ENCODE assay signal across 21 cellular contexts in the genomic region with DNA sequence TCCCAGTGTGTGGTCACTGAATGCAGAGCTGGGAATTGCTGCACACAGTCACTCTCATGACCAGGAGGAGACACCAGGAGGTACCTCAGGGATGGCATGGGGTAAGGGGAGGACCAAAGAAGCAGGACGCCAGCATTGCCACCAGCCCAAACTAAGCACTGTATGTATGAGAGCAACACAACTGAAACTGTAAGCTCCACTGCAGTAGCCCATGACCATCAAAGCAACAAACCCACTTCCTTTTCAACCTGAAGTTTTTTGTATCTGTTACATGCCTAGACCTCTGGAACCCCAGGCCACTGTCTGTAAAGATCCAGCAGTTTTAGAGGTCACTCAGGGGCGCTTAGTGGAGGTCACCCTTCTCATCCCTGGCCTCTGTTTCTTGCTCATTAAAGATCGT.
DNase-seq lines count a peak whose midpoint lies in the region; ATAC-seq, FAIRE-seq and TF ChIP-seq lines count a peak whose summit lies in the region.
"Had no signal": no experiment of that assay in that cellular context is flagged by ENCODE, and none has a peak within 500 bp of the region (broad histone marks: within the 10 kb centered on the region; RNA-seq: fewer than 3 reads in every experiment).

No MANE protein-coding gene starts in this region.

- no peaks in the 10 kb centered on the region for H3K36me3 Mint-ChIP-seq in effector memory CD8-positive, alpha-beta T cell (ENCODE audit: insufficient read depth)
- H3K36me3 Mint-ChIP-seq: activated naive CD4-positive, alpha-beta T cell treated with anti-CD3 and anti-CD28 coated beads, Interleukin-2, amount 50 U/mL, for 24 hours; CD14-positive monocyte had no signal

- H3K4me1 Mint-ChIP-seq in effector memory CD8-positive, alpha-beta T cell (ENCODE audit: low read depth in 2 of 2): no peaks in the 10 kb centered on the region
- H3K4me1 Mint-ChIP-seq: activated naive CD4-positive, alpha-beta T cell treated with anti-CD3 and anti-CD28 coated beads, Interleukin-2, amount 50 U/mL, for 24 hours; CD14-positive monocyte had no signal

- no peaks in the 10 kb centered on the region for H3K27me3 ChIP-seq in GM12878 (replicated peaks in 1 of 2; ENCODE audit: control insufficient read depth in 2 of 2, insufficient read depth in 2 of 2, low read length in 1 of 2)

- SMC1A ChIA-PET in GM12878 (lab: Charles Lee; ENCODE audit: uncharacterized antibody, unreplicated experiment): no interaction called here

- FAIRE-seq in GM12878 (lab: Jason Lieb, UNC): peak; percentile 75

- H3K9me3 Mint-ChIP-seq in effector memory CD8-positive, alpha-beta T cell: no peaks in the 10 kb centered on the region
- H3K9me3 Mint-ChIP-seq: activated naive CD4-positive, alpha-beta T cell treated with anti-CD3 and anti-CD28 coated beads, Interleukin-2, amount 50 U/mL, for 24 hours; activated T-cell treated with anti-CD3 and anti-CD28 coated beads, Interleukin-2, amount 50 U/mL, for 72 hours had no signal

- H3K4me1 ChIP-seq in GM12878 (ENCODE audit: control insufficient read depth, insufficient read depth, low read length): peaks cover 7% of the 10 kb centered on the region; the same call in 1 of the 2 replicates
- H3K4me1 ChIP-seq: heart right ventricle had no signal

- no peaks in the 10 kb centered on the region for H3K79me2 ChIP-seq in GM12878 (ENCODE audit: control insufficient read depth, insufficient read depth, low read length)

- in situ Hi-C loops in GM12878 (cut with MboI): no loop called here

- no peak overlapping the region for H2AFZ ChIP-seq in GM12878 (ENCODE audit: control insufficient read depth, low read depth, low read length)

- H3K4me3 ChIP-seq in GM12865 (ENCODE audit: low read depth, low read length): no peak overlapping the region
- no peak overlapping the region for H3K4me3 ChIP-seq in GM12878
- H3K4me3 ChIP-seq: heart right ventricle had no signal

- DNase-seq in GM12865 (ENCODE audit: low read depth) (peak; percentile 72), GM12878 (ENCODE audit: low read depth, low spot score) (peak; percentile 21), T1000 (lab: John Stamatoyannopoulos, UW) (no peak), CD1c-positive myeloid dendritic cell (ENCODE audit: extremely low spot score) (no peak)
- no peak for DNase-seq in effector memory CD8-positive, alpha-beta T cell
- DNase-seq: activated CD4-positive, alpha-beta T cell treated with anti-CD3 and anti-CD28 coated beads for 4 hours; activated T-cell treated with anti-CD3 and anti-CD28 coated beads, Interleukin-2, amount 50 U/mL, for 72 hours; heart right ventricle; Karpas-422; mesendoderm; NCI-H1048; NCI-H187 treated with DMSO at 0.1 percent for 48 hours; NCI-H345; SIG-M5; substantia nigra; T-helper 1 cell had no signal

- no peak overlapping the region for H3K9ac ChIP-seq in GM12878 (ENCODE audit: control insufficient read depth, insufficient read depth, low read length)

- no TSS peak for BruUV-seq in GM12878 (replicated peaks; lab: Mats Ljungman, UMichigan)

- 0 out of 2 replicates have a peak overlapping the region, but pooled peaks have one; percentile 45 for H3K4me2 ChIP-seq in GM12878 (ENCODE audit: control insufficient read depth, insufficient read depth)

- ATAC-seq in GM19372 (IDR thresholded peaks at IDR 0.05; ENCODE audit: low read depth, unreplicated experiment) (peak; percentile 56), HG02852 (IDR thresholded peaks at IDR 0.05; ENCODE audit: unreplicated experiment) (peak; percentile 76), GM12878 (peak; percentile 89)
- no peak for ATAC-seq in effector memory CD8-positive, alpha-beta T cell (replicated peaks)
- ATAC-seq: activated T-cell treated with anti-CD3 and anti-CD28 coated beads, Interleukin-2, amount 50 U/mL, for 72 hours; heart right ventricle had no signal

- no peaks in the 10 kb centered on the region for H4K20me1 ChIP-seq in GM12878 (ENCODE audit: control insufficient read depth, insufficient read depth)

- RAD21 ChIA-PET in GM12878 (lab: Charles Lee; ENCODE audit: unreplicated experiment): no interaction called here

- TF ChIP-seq CTCF in GM12865 (IDR thresholded peaks at IDR 0.05; ENCODE audit: insufficient read depth, low read depth, low read length, missing control alignments) (no peak), GM12878 (IDR thresholded peaks at IDR 0.05 in 2 of 3, conservative IDR thresholded peaks at IDR 0.05 in 1 of 3; ENCODE audit: control insufficient read depth in 2 of 3, extremely low read depth in 1 of 3, insufficient read depth in 1 of 3, low read depth in 3 of 3, low read length in 3 of 3) (no peak)

- H3K9me3 ChIP-seq in GM12878 (replicated peaks; ENCODE audit: control insufficient read depth, insufficient read depth, low read length): no peaks in the 10 kb centered on the region

- H3K27ac ChIP-seq in GM12878 (ENCODE audit: control insufficient read depth, insufficient read depth): no peak overlapping the region
- H3K27ac ChIP-seq: epithelial cell of prostate, heart right ventricle had no signal

- no peak for TF ChIP-seq POLR2A in GM12878 (IDR thresholded peaks at IDR 0.05; ENCODE audit: low read depth, low read length)

- POLR2A ChIA-PET in GM12878 (lab: Charles Lee): no interaction called here

- H3K4me3 Mint-ChIP-seq in effector memory CD8-positive, alpha-beta T cell: no peak overlapping the region
- H3K4me3 Mint-ChIP-seq: activated naive CD4-positive, alpha-beta T cell treated with anti-CD3 and anti-CD28 coated beads, Interleukin-2, amount 50 U/mL, for 24 hours; activated T-cell treated with anti-CD3 and anti-CD28 coated beads, Interleukin-2, amount 50 U/mL, for 72 hours; CD14-positive monocyte had no signal

- intact Hi-C loops in GM12878 (cut with micrococcal nuclease; ENCODE audit: unreplicated experiment): no loop called here

- no peak for TF ChIP-seq RAD21 in GM12878 (IDR thresholded peaks at IDR 0.05; ENCODE audit: insufficient read depth, low read depth, low read length)

- WGBS in GM12878 (ENCODE audit: insufficient coverage, insufficient replicate concordance, low lambda C conversion rate, missing lambda C conversion rate): 15% methylated on average over 3 of the region's 3 CpGs

- H3K27ac Mint-ChIP-seq in effector memory CD8-positive, alpha-beta T cell: no peak overlapping the region
- H3K27ac Mint-ChIP-seq: activated naive CD4-positive, alpha-beta T cell treated with anti-CD3 and anti-CD28 coated beads, Interleukin-2, amount 50 U/mL, for 24 hours; activated T-cell treated with anti-CD3 and anti-CD28 coated beads, Interleukin-2, amount 50 U/mL, for 72 hours; CD14-positive monocyte had no signal

- H3K27me3 Mint-ChIP-seq in effector memory CD8-positive, alpha-beta T cell: peaks cover 17 to 43% of the 10 kb centered on the region in 2 donors

- CTCF ChIA-PET in GM12878 (lab: Yijun Ruan, JAX): interaction anchor here (1.1 kb wide), 1 partner anchor 132 kb away, joined by 3 read pairs; no protein-coding TSS in a partner anchor

- H3K36me3 ChIP-seq in GM12878 (ENCODE audit: control insufficient read depth in 2 of 2, insufficient read depth in 2 of 2, low read length in 1 of 2): no peaks in the 10 kb centered on the region
- H3K36me3 ChIP-seq: heart right ventricle had no signal

- no peak for TF ChIP-seq EP300 in GM12878 (IDR thresholded peaks at IDR 0.05; ENCODE audit: borderline replicate concordance in 1 of 2, control insufficient read depth in 1 of 2, low read depth in 2 of 2, low read length in 2 of 2)

TF ChIP-seq in GM12878, 131 proteins besides CTCF, POLR2A, EP300 and RAD21:
- TF ChIP-seq RUNX3 (IDR thresholded peaks at IDR 0.05; ENCODE audit: low read length) (peak; percentile 48; the same call in 1 of the 2 replicates), ETV6 (conservative IDR thresholded peaks at IDR 0.05 in 1 of 2, IDR thresholded peaks at IDR 0.05 in 1 of 2; ENCODE audit: borderline replicate concordance in 1 of 2, low read depth in 1 of 2) (no peak), PAX5 (IDR thresholded peaks at IDR 0.05; ENCODE audit: borderline replicate concordance, low read depth, low read length) (no peak), SPI1 (IDR thresholded peaks at IDR 0.05; ENCODE audit: borderline replicate concordance, insufficient read depth, low read depth, low read length) (peak; percentile 43; the same call in 1 of the 2 replicates), JUNB (IDR thresholded peaks at IDR 0.05) (no peak), BCL11A (IDR thresholded peaks at IDR 0.05; ENCODE audit: low read depth, low read length) (no peak), NFYA (IDR thresholded peaks at IDR 0.05; ENCODE audit: borderline replicate concordance, low read depth, low read length) (no peak)
- TF ChIP-seq, protein P1, sequence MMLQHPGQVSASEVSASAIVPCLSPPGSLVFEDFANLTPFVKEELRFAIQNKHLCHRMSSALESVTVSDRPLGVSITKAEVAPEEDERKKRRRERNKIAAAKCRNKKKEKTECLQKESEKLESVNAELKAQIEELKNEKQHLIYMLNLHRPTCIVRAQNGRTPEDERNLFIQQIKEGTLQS (IDR thresholded peaks at IDR 0.05; ENCODE audit: borderline replicate concordance, extremely low read depth, low read depth, low read length): no peak
- TF ChIP-seq, protein P2, sequence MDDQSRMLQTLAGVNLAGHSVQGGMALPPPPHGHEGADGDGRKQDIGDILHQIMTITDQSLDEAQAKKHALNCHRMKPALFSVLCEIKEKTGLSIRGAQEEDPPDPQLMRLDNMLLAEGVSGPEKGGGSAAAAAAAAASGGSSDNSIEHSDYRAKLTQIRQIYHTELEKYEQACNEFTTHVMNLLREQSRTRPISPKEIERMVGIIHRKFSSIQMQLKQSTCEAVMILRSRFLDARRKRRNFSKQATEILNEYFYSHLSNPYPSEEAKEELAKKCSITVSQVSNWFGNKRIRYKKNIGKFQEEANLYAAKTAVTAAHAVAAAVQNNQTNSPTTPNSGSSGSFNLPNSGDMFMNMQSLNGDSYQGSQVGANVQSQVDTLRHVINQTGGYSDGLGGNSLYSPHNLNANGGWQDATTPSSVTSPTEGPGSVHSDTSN (IDR thresholded peaks at IDR 0.05; ENCODE audit: insufficient replicate concordance, low read depth, low read length): no peak
- TF ChIP-seq, protein P3, sequence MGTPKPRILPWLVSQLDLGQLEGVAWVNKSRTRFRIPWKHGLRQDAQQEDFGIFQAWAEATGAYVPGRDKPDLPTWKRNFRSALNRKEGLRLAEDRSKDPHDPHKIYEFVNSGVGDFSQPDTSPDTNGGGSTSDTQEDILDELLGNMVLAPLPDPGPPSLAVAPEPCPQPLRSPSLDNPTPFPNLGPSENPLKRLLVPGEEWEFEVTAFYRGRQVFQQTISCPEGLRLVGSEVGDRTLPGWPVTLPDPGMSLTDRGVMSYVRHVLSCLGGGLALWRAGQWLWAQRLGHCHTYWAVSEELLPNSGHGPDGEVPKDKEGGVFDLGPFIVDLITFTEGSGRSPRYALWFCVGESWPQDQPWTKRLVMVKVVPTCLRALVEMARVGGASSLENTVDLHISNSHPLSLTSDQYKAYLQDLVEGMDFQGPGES (IDR thresholded peaks at IDR 0.05): no peak

Comparison
In these comparisons a context has a peak if more than half of its experiments do, and no peak if none do; other contexts are left out.
1. DNase-seq: peak in GM12865 (single experiment) and GM12878 (single experiment); none in T1000 (single experiment), CD1c-positive myeloid dendritic cell (single experiment) and effector memory CD8-positive, alpha-beta T cell (0 of 3).